16 cellular contexts compared by ENCODE assay signal in genomic region chr9:133420392-133420827, GRCh38. TPM values are rescaled to one million over a fixed set of nuclear protein-coding genes. Genes with fewer than 3 reads are reported as not detected.
DNase-seq lines count a peak whose midpoint lies in the region; ATAC-seq and TF ChIP-seq lines count a peak whose summit lies in the region.
"Had no signal": no experiment of that assay in that cellular context is flagged by ENCODE, and none has a peak within 500 bp of the region (broad histone marks: within the 10 kb centered on the region; RNA-seq: fewer than 3 reads in every experiment).

No MANE protein-coding gene starts in this region.

- H3K4me1 ChIP-seq in osteoblast (ENCODE audit: insufficient read depth, low read length): peaks cover 9% of the 10 kb centered on the region
- H3K4me1 ChIP-seq in sigmoid colon: peaks cover 0 to 28% (median 23%) of the 10 kb centered on the region in 4 donors

- H3K4me3 Mint-ChIP-seq in activated CD4-positive, alpha-beta T cell treated with anti-CD3 and anti-CD28 coated beads, Interleukin-2, amount 10 ng/mL, durations not matched to agents 24 days and 14 days: no peak overlapping the region
- no peak overlapping the region for H3K4me3 Mint-ChIP-seq in activated CD8-positive, alpha-beta T cell treated with anti-CD3 and anti-CD28 coated beads, Interleukin-2, amount 10 ng/mL, durations not matched to agents 7 days and 5 days

- 49 to 75% methylated on average over 5 of the region's 5 CpGs for WGBS in sigmoid colon, 2 donors

- POLR2A ChIA-PET in activated CD8-positive, alpha-beta T cell treated with anti-CD3 and anti-CD28 coated beads, Interleukin-2, amount 10 ng/mL, durations not matched to agents 7 days and 5 days (lab: Charles Lee): no interaction called here

- peaks cover 17% of the 10 kb centered on the region for H3K36me3 Mint-ChIP-seq in activated CD4-positive, alpha-beta T cell treated with anti-CD3 and anti-CD28 coated beads, Interleukin-2, amount 10 ng/mL, durations not matched to agents 24 days and 14 days (ENCODE audit: low read depth)
- peaks cover 12% of the 10 kb centered on the region for H3K36me3 Mint-ChIP-seq in activated CD8-positive, alpha-beta T cell treated with anti-CD3 and anti-CD28 coated beads, Interleukin-2, amount 10 ng/mL, durations not matched to agents 7 days and 5 days (ENCODE audit: low read depth)

- no peak overlapping the region for H3K4me3 ChIP-seq in osteoblast (ENCODE audit: insufficient read depth, low read length)
- no peak overlapping the region for H3K4me3 ChIP-seq in sigmoid colon

- H3K27me3 ChIP-seq in osteoblast (ENCODE audit: insufficient read depth, low read length): peaks cover 2% of the 10 kb centered on the region
- H3K27me3 ChIP-seq in sigmoid colon: peaks cover 0 to 18% (median 0%) of the 10 kb centered on the region in 3 donors

- peaks cover 35% of the 10 kb centered on the region for H3K4me1 Mint-ChIP-seq in activated CD4-positive, alpha-beta T cell treated with anti-CD3 and anti-CD28 coated beads, Interleukin-2, amount 10 ng/mL, durations not matched to agents 24 days and 14 days
- H3K4me1 Mint-ChIP-seq in activated CD8-positive, alpha-beta T cell treated with anti-CD3 and anti-CD28 coated beads, Interleukin-2, amount 10 ng/mL, durations not matched to agents 7 days and 5 days (ENCODE audit: low read depth): peaks cover 48% of the 10 kb centered on the region

- H3K36me3 ChIP-seq in osteoblast (ENCODE audit: insufficient read depth, low read length) (no peaks in the 10 kb centered on the region), sigmoid colon (peaks cover 0 to 1% (median 0%) of the 10 kb centered on the region in 4 donors)

- no peak overlapping the region for H3K4me2 ChIP-seq in osteoblast (ENCODE audit: insufficient read depth, low read length)

- no peaks in the 10 kb centered on the region for H3K9me3 Mint-ChIP-seq in activated CD4-positive, alpha-beta T cell treated with anti-CD3 and anti-CD28 coated beads, Interleukin-2, amount 10 ng/mL, durations not matched to agents 24 days and 14 days
- no peaks in the 10 kb centered on the region for H3K9me3 Mint-ChIP-seq in activated CD8-positive, alpha-beta T cell treated with anti-CD3 and anti-CD28 coated beads, Interleukin-2, amount 10 ng/mL, durations not matched to agents 7 days and 5 days (ENCODE audit: insufficient read depth)

- H3K27ac ChIP-seq in osteoblast (ENCODE audit: low read depth, low read length) (no peak overlapping the region), sigmoid colon (no peak overlapping the region)

- no peak for TF ChIP-seq EP300 in sigmoid colon (IDR thresholded peaks at IDR 0.05)

- H3K9me3 ChIP-seq in osteoblast (ENCODE audit: low read depth, low read length) (no peaks in the 10 kb centered on the region), sigmoid colon (no peaks in the 10 kb centered on the region)

- no peak for DNase-seq in activated CD4-positive, alpha-beta T cell treated with anti-CD3 and anti-CD28 coated beads, Interleukin-2, amount 10 ng/mL, durations not matched to agents 24 days and 14 days
- DNase-seq in activated CD4-positive, alpha-beta T cell treated with anti-CD3 and anti-CD28 coated beads for 4 hours: no peak
- no peak for DNase-seq in activated CD8-positive, alpha-beta T cell treated with anti-CD3 and anti-CD28 coated beads, Interleukin-2, amount 10 ng/mL, durations not matched to agents 7 days and 5 days
- peak; percentile 13 for DNase-seq in osteoblast (ENCODE audit: insufficient read length, low spot score, missing footprints)
- DNase-seq in sigmoid colon: no peak
- DNase-seq: ACHN; effector memory CD4-positive, alpha-beta T cell; hippocampal formation; mammary epithelial cell; NCI-H187; SHP77 had no signal

- H2AFZ ChIP-seq in osteoblast (ENCODE audit: low read length): no peak overlapping the region

- peaks cover 22% of the 10 kb centered on the region for H3K79me2 ChIP-seq in osteoblast (ENCODE audit: insufficient read depth, low read length)

- CTCF ChIA-PET in activated CD8-positive, alpha-beta T cell treated with anti-CD3 and anti-CD28 coated beads, Interleukin-2, amount 10 ng/mL, durations not matched to agents 7 days and 5 days (lab: Charles Lee): interaction anchor here (1.1 to 1.6 kb wide), 3 partner anchors 50 to 90 kb away, joined by 3 to 5 read pairs (median 4); no protein-coding TSS in a partner anchor

- no peak for TF ChIP-seq POLR2A in sigmoid colon (IDR thresholded peaks at IDR 0.05)

- no peaks in the 10 kb centered on the region for H4K20me1 ChIP-seq in osteoblast (ENCODE audit: insufficient read depth, low read length)

- no peaks in the 10 kb centered on the region for H3K27me3 Mint-ChIP-seq in activated CD4-positive, alpha-beta T cell treated with anti-CD3 and anti-CD28 coated beads, Interleukin-2, amount 10 ng/mL, durations not matched to agents 24 days and 14 days
- no peaks in the 10 kb centered on the region for H3K27me3 Mint-ChIP-seq in activated CD8-positive, alpha-beta T cell treated with anti-CD3 and anti-CD28 coated beads, Interleukin-2, amount 10 ng/mL, durations not matched to agents 7 days and 5 days (ENCODE audit: low read depth)

- peak overlapping the region; percentile 48 for H3K27ac Mint-ChIP-seq in activated CD4-positive, alpha-beta T cell treated with anti-CD3 and anti-CD28 coated beads, Interleukin-2, amount 10 ng/mL, durations not matched to agents 24 days and 14 days
- H3K27ac Mint-ChIP-seq in activated CD8-positive, alpha-beta T cell treated with anti-CD3 and anti-CD28 coated beads, Interleukin-2, amount 10 ng/mL, durations not matched to agents 7 days and 5 days: peak overlapping the region; percentile 20

- peak; percentile 40 for ATAC-seq in GM21786 (IDR thresholded peaks at IDR 0.05; ENCODE audit: unreplicated experiment)
- ATAC-seq in activated CD8-positive, alpha-beta T cell treated with anti-CD3 and anti-CD28 coated beads, Interleukin-2, amount 10 ng/mL, durations not matched to agents 7 days and 5 days: no peak
- no peak for ATAC-seq in SK-N-SH treated with all-trans-retinoic acid at 6 μM for 48 hours
- no peak for ATAC-seq in GM21619 (IDR thresholded peaks at IDR 0.05; ENCODE audit: unreplicated experiment)
- ATAC-seq: activated CD4-positive, CD25-positive, alpha-beta regulatory T cell treated with anti-CD3 and anti-CD28 coated beads, Interleukin-2, amount 50 U/mL, for 24 hours; right cardiac atrium had no signal

- no peak for TF ChIP-seq CTCF in osteoblast (IDR thresholded peaks at IDR 0.05; ENCODE audit: extremely low read depth, low read depth, low read length)
- TF ChIP-seq CTCF in sigmoid colon (IDR thresholded peaks at IDR 0.05): no peak

- intact Hi-C loops in activated CD4-positive, alpha-beta T cell treated with anti-CD3 and anti-CD28 coated beads, Interleukin-2, amount 10 ng/mL, durations not matched to agents 24 days and 14 days (cut with micrococcal nuclease): loop anchor here (5.0 kb wide), 1 partner anchor 37 kb away; the partner anchor contains the start of gene CACFD1
- intact Hi-C loops in sigmoid colon (cut with DNase I): no loop called here

TF ChIP-seq in SK-N-SH treated with all-trans-retinoic acid at 6 μM for 48 hours, 23 proteins besides CTCF, POLR2A, EP300 and RAD21 (continues in another document):
- no peak for TF ChIP-seq ZNF70 (CRISPR knock-in tag; IDR thresholded peaks at IDR 0.05)

RNA-seq across cellular contexts. Expression of gene ADAMTS13, which starts 1.8 kb away (rescaled TPM):
- 1.3 and 1.5 TPM in 2 replicates for total RNA-seq in activated CD4-positive, alpha-beta T cell treated with anti-CD3 and anti-CD28 coated beads, Interleukin-2, amount 10 ng/mL, durations not matched to agents 24 days and 14 days
- 1 to 10 TPM; 1.4 to 2.5 TPM for total RNA-seq in activated CD8-positive, alpha-beta T cell treated with anti-CD3 and anti-CD28 coated beads, Interleukin-2, amount 10 ng/mL, durations not matched to agents 7 days and 5 days
- 1.2 and 1.4 TPM in 2 replicates for total RNA-seq in osteoblast
- 1 to 10 TPM in 2 of 4 donors, under 1 TPM in 2; 0.71 to 1.9 (median 1.4) TPM for total RNA-seq in sigmoid colon
- 1 to 10 TPM in 1 of 3 donors, under 1 TPM in 2; 0.60 to 3.4 (median 0.69) TPM for polyA plus RNA-seq in sigmoid colon

RNA-seq across cellular contexts. Expression of gene REXO4, which starts 2.6 kb away (rescaled TPM):
- 39.9 and 42.3 TPM in 2 replicates for total RNA-seq in activated CD4-positive, alpha-beta T cell treated with anti-CD3 and anti-CD28 coated beads, Interleukin-2, amount 10 ng/mL, durations not matched to agents 24 days and 14 days
- 10 to 100 TPM; 23.6 to 25.7 TPM for total RNA-seq in activated CD8-positive, alpha-beta T cell treated with anti-CD3 and anti-CD28 coated beads, Interleukin-2, amount 10 ng/mL, durations not matched to agents 7 days and 5 days
- total RNA-seq in osteoblast (10.6 and 11.9 TPM in 2 replicates), sigmoid colon (10 to 100 TPM; 16.3 to 22.2 (median 18.8) TPM)
- polyA plus RNA-seq in sigmoid colon: 10 to 100 TPM; 13.2 to 25.9 (median 16.2) TPM

RNA-seq across cellular contexts. Expression of gene CACFD1, which starts 39.4 kb away (rescaled TPM):
- total RNA-seq in activated CD4-positive, alpha-beta T cell treated with anti-CD3 and anti-CD28 coated beads, Interleukin-2, amount 10 ng/mL, durations not matched to agents 24 days and 14 days: 0.40 and 0.70 TPM in 2 replicates
- 1 to 10 TPM; 1.3 to 2.4 TPM for total RNA-seq in activated CD8-positive, alpha-beta T cell treated with anti-CD3 and anti-CD28 coated beads, Interleukin-2, amount 10 ng/mL, durations not matched to agents 7 days and 5 days
- total RNA-seq in osteoblast (8.0 and 9.0 TPM in 2 replicates), sigmoid colon (10 to 100 TPM in 1 of 4 donors, 1 to 10 TPM in 3; 6.7 to 13.4 (median 8.9) TPM)
- 10 to 100 TPM; 21.0 to 44.6 (median 29.6) TPM for polyA plus RNA-seq in sigmoid colon

RNA-seq across cellular contexts. Expression of gene STKLD1, which starts 44.2 kb away (rescaled TPM):
- total RNA-seq in activated CD4-positive, alpha-beta T cell treated with anti-CD3 and anti-CD28 coated beads, Interleukin-2, amount 10 ng/mL, durations not matched to agents 24 days and 14 days: 0.16 and 0.33 TPM in 2 replicates
- total RNA-seq in activated CD8-positive, alpha-beta T cell treated with anti-CD3 and anti-CD28 coated beads, Interleukin-2, amount 10 ng/mL, durations not matched to agents 7 days and 5 days: under 1 TPM; 0.71 to 0.76 TPM
- total RNA-seq in osteoblast: 0.72 and 1.2 TPM in 2 replicates
- 1 to 10 TPM in 2 of 4 donors, under 1 TPM in 1, not detected in 1; 0.49 to 8.3 (median 2.1) TPM for total RNA-seq in sigmoid colon
- 1 to 10 TPM in 2 of 3 donors, under 1 TPM in 1; 0.69 to 1.8 (median 1.2) TPM for polyA plus RNA-seq in sigmoid colon

RNA-seq across cellular contexts. Expression of gene SURF4, which starts 44.5 kb away (rescaled TPM):
- total RNA-seq in activated CD4-positive, alpha-beta T cell treated with anti-CD3 and anti-CD28 coated beads, Interleukin-2, amount 10 ng/mL, durations not matched to agents 24 days and 14 days: 235 and 240 TPM in 2 replicates
- total RNA-seq in activated CD8-positive, alpha-beta T cell treated with anti-CD3 and anti-CD28 coated beads, Interleukin-2, amount 10 ng/mL, durations not matched to agents 7 days and 5 days: 100 to 1,000 TPM; 175 to 176 TPM
- 366 and 392 TPM in 2 replicates for total RNA-seq in osteoblast
- 10 to 100 TPM; 73.4 to 88.8 (median 84.3) TPM for total RNA-seq in sigmoid colon
- polyA plus RNA-seq in sigmoid colon: 100 to 1,000 TPM in 1 of 3 donors, 10 to 100 TPM in 2; 17.4 to 190 (median 31.2) TPM
